Comparison of ENCODE assay signal across 1 cellular context in genomic region chr16:68281368-68282063, GRCh38.
TF ChIP-seq lines count a peak whose summit lies in the region.

No MANE protein-coding gene starts in this region.

TF ChIP-seq in HepG2, 621 proteins besides CTCF, POLR2A, EP300 and RAD21 (continued from another document and continues in another):
- TF ChIP-seq, protein P1, sequence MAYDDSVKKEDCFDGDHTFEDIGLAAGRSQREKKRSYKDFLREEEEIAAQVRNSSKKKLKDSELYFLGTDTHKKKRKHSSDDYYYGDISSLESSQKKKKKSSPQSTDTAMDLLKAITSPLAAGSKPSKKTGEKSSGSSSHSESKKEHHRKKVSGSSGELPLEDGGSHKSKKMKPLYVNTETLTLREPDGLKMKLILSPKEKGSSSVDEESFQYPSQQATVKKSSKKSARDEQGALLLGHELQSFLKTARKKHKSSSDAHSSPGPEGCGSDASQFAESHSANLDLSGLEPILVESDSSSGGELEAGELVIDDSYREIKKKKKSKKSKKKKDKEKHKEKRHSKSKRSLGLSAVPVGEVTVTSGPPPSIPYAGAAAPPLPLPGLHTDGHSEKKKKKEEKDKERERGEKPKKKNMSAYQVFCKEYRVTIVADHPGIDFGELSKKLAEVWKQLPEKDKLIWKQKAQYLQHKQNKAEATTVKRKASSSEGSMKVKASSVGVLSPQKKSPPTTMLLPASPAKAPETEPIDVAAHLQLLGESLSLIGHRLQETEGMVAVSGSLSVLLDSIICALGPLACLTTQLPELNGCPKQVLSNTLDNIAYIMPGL (CRISPR knock-in tag; IDR thresholded peaks at IDR 0.05; ENCODE audit: borderline replicate concordance in 1 of 2, low read depth in 1 of 2) = peak; percentile 67 to 69; a peak in 3 of 4 replicates
- TF ChIP-seq GATAD2A (CRISPR knock-in tag; IDR thresholded peaks at IDR 0.05) (peak; percentile 98), YY1 (IDR thresholded peaks at IDR 0.05; ENCODE audit: insufficient read depth, insufficient replicate concordance, low read depth, low read length) (peak; percentile 75), NCOA1 (CRISPR knock-in tag; IDR thresholded peaks at IDR 0.05) (no peak), ASH2L (IDR thresholded peaks at IDR 0.05; ENCODE audit: insufficient read length, low read depth, low read length) (peak; percentile 93), ZKSCAN8 (CRISPR knock-in tag; IDR thresholded peaks at IDR 0.05; ENCODE audit: borderline replicate concordance) (peak; percentile 68; the same call in 1 of the 2 replicates), MTA1 (CRISPR knock-in tag; IDR thresholded peaks at IDR 0.05; ENCODE audit: borderline replicate concordance) (peak; percentile 72; the same call in 1 of the 2 replicates), KMT2B (CRISPR knock-in tag; IDR thresholded peaks at IDR 0.05) (0 out of 2 replicates have a peak, but pooled peaks have one; percentile 35), ZNF772 (CRISPR knock-in tag; IDR thresholded peaks at IDR 0.05) (peak; percentile 80; the same call in 1 of the 2 replicates), DMAP1 (CRISPR knock-in tag; IDR thresholded peaks at IDR 0.05) (peak; percentile 72; the same call in 1 of the 2 replicates), XRCC5 (optimal IDR thresholded peaks at IDR 0.05; ENCODE audit: low read length) (peak; percentile 70), TEAD3 (CRISPR knock-in tag; optimal IDR thresholded peaks at IDR 0.05; ENCODE audit: borderline replicate concordance) (peak; percentile 96), FOSL1 (CRISPR knock-in tag; IDR thresholded peaks at IDR 0.05; ENCODE audit: borderline replicate concordance) (peak; percentile 68; the same call in 1 of the 2 replicates), ETV5 (CRISPR knock-in tag; IDR thresholded peaks at IDR 0.05; ENCODE audit: borderline replicate concordance) (peak; percentile 88; the same call in 1 of the 2 replicates), ZNF224 (CRISPR knock-in tag; IDR thresholded peaks at IDR 0.05) (no peak), LBX2 (CRISPR knock-in tag; IDR thresholded peaks at IDR 0.05; ENCODE audit: borderline replicate concordance) (no peak), MTF1 (CRISPR knock-in tag; IDR thresholded peaks at IDR 0.05) (no peak), GMEB1 (CRISPR knock-in tag; IDR thresholded peaks at IDR 0.05; ENCODE audit: borderline replicate concordance) (peak; percentile 55; the same call in 1 of the 2 replicates), PLRG1 (conservative IDR thresholded peaks at IDR 0.05) (no peak), TSC22D2 (CRISPR knock-in tag; IDR thresholded peaks at IDR 0.05; ENCODE audit: borderline replicate concordance) (peak; percentile 70; the same call in 1 of the 2 replicates), ZNF878 (CRISPR knock-in tag; IDR thresholded peaks at IDR 0.05) (no peak), ZNF567 (CRISPR knock-in tag; IDR thresholded peaks at IDR 0.05; ENCODE audit: borderline replicate concordance) (no peak)
- TF ChIP-seq, protein P2, sequence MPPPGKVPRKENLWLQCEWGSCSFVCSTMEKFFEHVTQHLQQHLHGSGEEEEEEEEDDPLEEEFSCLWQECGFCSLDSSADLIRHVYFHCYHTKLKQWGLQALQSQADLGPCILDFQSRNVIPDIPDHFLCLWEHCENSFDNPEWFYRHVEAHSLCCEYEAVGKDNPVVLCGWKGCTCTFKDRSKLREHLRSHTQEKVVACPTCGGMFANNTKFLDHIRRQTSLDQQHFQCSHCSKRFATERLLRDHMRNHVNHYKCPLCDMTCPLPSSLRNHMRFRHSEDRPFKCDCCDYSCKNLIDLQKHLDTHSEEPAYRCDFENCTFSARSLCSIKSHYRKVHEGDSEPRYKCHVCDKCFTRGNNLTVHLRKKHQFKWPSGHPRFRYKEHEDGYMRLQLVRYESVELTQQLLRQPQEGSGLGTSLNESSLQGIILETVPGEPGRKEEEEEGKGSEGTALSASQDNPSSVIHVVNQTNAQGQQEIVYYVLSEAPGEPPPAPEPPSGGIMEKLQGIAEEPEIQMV (CRISPR knock-in tag; IDR thresholded peaks at IDR 0.05; ENCODE audit: low read depth) = peak; percentile 84; the same call in 1 of the 2 replicates
- TF ChIP-seq, protein P3, sequence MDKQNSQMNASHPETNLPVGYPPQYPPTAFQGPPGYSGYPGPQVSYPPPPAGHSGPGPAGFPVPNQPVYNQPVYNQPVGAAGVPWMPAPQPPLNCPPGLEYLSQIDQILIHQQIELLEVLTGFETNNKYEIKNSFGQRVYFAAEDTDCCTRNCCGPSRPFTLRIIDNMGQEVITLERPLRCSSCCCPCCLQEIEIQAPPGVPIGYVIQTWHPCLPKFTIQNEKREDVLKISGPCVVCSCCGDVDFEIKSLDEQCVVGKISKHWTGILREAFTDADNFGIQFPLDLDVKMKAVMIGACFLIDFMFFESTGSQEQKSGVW (CRISPR knock-in tag; IDR thresholded peaks at IDR 0.05; ENCODE audit: borderline replicate concordance) = no peak
- TF ChIP-seq, protein P4, sequence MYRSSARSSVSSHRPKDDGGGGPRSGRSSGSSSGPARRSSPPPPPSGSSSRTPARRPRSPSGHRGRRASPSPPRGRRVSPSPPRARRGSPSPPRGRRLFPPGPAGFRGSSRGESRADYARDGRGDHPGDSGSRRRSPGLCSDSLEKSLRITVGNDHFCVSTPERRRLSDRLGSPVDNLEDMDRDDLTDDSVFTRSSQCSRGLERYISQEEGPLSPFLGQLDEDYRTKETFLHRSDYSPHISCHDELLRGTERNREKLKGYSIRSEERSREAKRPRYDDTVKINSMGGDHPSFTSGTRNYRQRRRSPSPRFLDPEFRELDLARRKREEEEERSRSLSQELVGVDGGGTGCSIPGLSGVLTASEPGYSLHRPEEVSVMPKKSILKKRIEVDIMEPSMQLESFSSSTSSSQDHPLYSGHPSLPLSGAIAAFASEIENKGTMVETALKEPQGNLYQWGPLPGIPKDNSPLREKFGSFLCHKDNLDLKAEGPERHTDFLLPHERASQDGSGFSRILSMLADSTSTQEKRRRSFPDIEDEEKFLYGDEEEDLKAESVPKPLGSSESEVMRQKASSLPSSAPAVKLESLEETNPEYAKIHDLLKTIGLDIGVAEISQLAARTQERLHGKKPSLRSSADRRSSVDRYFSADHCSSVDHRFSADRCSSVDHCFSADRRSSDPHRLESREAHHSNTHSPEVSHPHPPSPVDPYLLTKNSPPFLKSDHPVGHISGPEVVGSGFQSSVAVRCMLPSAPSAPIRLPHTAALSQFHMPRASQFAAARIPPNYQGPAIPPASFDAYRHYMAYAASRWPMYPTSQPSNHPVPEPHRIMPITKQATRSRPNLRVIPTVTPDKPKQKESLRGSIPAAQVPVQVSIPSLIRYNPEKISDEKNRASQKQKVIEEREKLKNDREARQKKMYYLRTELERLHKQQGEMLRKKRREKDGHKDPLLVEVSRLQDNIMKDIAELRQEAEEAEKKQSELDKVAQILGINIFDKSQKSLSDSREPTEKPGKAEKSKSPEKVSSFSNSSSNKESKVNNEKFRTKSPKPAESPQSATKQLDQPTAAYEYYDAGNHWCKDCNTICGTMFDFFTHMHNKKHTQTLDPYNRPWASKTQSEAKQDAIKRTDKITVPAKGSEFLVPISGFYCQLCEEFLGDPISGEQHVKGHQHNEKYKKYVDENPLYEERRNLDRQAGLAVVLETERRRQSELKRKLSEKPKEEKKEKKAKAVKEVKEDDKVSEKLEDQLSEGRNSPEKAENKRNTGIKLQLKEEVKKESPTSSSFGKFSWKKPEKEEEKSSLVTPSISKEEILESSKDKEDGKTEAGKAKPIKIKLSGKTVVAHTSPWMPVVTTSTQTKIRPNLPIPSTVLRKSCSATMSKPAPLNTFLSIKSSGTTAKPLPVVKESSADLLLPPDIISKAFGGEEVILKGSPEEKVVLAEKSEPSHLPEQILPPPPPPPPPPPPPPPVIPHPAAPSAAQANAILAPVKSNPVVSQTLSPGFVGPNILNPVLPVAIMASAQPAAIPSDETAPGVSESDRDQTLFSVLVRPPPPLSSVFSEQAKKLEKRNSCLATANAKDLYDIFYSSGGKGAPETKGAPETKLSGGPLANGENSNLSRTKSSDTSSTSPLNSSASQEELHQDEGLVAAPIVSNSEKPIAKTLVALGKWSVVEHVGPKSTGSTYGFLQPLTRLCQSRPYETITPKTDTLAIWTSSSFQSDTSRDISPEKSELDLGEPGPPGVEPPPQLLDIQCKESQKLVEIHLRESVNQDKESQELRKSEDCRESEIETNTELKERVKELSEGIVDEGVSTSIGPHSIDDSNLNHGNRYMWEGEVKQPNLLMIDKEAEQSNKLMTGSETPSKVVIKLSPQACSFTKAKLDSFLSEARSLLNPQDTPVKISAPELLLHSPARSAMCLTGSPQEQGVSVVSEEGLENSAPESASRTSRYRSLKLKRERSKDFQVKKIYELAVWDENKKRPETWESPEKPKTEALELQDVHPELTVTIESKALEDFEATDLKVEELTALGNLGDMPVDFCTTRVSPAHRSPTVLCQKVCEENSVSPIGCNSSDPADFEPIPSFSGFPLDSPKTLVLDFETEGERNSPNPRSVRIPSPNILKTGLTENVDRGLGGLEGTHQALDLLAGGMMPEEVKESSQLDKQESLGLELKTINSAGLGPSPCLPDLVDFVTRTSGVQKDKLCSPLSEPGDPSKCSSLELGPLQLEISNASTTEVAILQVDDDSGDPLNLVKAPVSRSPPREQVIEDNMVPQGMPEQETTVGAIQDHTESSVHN (CRISPR knock-in tag; IDR thresholded peaks at IDR 0.05) = peak; percentile 65; the same call in 1 of the 2 replicates
- TF ChIP-seq, protein P5, sequence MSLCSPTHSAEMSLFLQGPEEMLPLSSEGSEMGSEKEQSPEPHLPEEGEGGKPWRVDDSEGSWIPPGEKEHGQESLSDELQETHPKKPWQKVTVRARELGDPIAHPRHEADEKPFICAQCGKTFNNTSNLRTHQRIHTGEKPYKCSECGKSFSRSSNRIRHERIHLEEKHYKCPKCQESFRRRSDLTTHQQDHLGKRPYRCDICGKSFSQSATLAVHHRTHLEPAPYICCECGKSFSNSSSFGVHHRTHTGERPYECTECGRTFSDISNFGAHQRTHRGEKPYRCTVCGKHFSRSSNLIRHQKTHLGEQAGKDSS (CRISPR knock-in tag; IDR thresholded peaks at IDR 0.05; ENCODE audit: borderline replicate concordance, low read depth) = peak; percentile 93
- TF ChIP-seq, protein P6, sequence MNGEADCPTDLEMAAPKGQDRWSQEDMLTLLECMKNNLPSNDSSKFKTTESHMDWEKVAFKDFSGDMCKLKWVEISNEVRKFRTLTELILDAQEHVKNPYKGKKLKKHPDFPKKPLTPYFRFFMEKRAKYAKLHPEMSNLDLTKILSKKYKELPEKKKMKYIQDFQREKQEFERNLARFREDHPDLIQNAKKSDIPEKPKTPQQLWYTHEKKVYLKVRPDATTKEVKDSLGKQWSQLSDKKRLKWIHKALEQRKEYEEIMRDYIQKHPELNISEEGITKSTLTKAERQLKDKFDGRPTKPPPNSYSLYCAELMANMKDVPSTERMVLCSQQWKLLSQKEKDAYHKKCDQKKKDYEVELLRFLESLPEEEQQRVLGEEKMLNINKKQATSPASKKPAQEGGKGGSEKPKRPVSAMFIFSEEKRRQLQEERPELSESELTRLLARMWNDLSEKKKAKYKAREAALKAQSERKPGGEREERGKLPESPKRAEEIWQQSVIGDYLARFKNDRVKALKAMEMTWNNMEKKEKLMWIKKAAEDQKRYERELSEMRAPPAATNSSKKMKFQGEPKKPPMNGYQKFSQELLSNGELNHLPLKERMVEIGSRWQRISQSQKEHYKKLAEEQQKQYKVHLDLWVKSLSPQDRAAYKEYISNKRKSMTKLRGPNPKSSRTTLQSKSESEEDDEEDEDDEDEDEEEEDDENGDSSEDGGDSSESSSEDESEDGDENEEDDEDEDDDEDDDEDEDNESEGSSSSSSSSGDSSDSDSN (CRISPR knock-in tag; IDR thresholded peaks at IDR 0.05) = peak; percentile 58; the same call in 1 of the 2 replicates
- TF ChIP-seq, protein P7, sequence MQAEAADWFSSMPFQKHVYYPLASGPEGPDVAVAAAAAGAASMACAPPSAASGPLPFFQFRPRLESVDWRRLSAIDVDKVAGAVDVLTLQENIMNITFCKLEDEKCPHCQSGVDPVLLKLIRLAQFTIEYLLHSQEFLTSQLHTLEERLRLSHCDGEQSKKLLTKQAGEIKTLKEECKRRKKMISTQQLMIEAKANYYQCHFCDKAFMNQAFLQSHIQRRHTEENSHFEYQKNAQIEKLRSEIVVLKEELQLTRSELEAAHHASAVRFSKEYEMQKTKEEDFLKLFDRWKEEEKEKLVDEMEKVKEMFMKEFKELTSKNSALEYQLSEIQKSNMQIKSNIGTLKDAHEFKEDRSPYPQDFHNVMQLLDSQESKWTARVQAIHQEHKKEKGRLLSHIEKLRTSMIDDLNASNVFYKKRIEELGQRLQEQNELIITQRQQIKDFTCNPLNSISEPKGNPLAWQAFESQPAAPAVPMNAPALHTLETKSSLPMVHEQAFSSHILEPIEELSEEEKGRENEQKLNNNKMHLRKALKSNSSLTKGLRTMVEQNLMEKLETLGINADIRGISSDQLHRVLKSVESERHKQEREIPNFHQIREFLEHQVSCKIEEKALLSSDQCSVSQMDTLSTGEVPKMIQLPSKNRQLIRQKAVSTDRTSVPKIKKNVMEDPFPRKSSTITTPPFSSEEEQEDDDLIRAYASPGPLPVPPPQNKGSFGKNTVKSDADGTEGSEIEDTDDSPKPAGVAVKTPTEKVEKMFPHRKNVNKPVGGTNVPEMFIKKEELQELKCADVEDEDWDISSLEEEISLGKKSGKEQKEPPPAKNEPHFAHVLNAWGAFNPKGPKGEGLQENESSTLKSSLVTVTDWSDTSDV (CRISPR knock-in tag; IDR thresholded peaks at IDR 0.05) = no peak
- TF ChIP-seq, protein P8, sequence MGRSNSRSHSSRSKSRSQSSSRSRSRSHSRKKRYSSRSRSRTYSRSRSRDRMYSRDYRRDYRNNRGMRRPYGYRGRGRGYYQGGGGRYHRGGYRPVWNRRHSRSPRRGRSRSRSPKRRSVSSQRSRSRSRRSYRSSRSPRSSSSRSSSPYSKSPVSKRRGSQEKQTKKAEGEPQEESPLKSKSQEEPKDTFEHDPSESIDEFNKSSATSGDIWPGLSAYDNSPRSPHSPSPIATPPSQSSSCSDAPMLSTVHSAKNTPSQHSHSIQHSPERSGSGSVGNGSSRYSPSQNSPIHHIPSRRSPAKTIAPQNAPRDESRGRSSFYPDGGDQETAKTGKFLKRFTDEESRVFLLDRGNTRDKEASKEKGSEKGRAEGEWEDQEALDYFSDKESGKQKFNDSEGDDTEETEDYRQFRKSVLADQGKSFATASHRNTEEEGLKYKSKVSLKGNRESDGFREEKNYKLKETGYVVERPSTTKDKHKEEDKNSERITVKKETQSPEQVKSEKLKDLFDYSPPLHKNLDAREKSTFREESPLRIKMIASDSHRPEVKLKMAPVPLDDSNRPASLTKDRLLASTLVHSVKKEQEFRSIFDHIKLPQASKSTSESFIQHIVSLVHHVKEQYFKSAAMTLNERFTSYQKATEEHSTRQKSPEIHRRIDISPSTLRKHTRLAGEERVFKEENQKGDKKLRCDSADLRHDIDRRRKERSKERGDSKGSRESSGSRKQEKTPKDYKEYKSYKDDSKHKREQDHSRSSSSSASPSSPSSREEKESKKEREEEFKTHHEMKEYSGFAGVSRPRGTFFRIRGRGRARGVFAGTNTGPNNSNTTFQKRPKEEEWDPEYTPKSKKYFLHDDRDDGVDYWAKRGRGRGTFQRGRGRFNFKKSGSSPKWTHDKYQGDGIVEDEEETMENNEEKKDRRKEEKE (IDR thresholded peaks at IDR 0.05) = no peak
